1 cellular context compared by ENCODE assay signal in the genomic region with DNA sequence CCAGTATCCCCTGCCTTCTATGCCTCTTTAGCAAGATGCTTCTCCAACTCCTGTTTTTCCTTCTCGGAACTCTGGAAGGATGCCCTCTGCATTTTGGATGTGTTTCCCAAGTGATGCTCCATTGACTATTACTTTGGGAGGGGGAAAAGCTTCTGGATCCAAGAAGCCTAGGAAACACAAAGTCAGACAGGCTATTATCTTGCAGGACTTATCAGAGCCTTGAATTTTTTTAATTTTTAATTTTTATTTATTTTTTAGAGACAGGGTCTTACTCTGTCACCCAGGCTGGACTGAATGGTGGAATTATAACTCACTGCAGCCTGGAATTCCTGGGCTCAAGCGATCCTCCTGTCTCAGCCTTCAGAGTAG.
A peak's percentile ranks its signal among the peaks of the same experiment; 100 is the strongest.
TF ChIP-seq lines count a peak whose summit lies in the region.

No MANE protein-coding gene starts in this region.

TF ChIP-seq in K562, 482 proteins besides CTCF, POLR2A, EP300 and RAD21:
- TF ChIP-seq, protein P1, sequence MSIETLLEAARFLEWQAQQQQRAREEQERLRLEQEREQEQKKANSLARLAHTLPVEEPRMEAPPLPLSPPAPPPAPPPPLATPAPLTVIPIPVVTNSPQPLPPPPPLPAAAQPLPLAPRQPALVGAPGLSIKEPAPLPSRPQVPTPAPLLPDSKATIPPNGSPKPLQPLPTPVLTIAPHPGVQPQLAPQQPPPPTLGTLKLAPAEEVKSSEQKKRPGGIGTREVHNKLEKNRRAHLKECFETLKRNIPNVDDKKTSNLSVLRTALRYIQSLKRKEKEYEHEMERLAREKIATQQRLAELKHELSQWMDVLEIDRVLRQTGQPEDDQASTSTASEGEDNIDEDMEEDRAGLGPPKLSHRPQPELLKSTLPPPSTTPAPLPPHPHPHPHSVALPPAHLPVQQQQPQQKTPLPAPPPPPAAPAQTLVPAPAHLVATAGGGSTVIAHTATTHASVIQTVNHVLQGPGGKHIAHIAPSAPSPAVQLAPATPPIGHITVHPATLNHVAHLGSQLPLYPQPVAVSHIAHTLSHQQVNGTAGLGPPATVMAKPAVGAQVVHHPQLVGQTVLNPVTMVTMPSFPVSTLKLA (conservative IDR thresholded peaks at IDR 0.05) = no peak
- no peak for TF ChIP-seq TGIF2 (CRISPR knock-in tag; IDR thresholded peaks at IDR 0.05)
- TF ChIP-seq CHCHD3 (CRISPR knock-in tag; IDR thresholded peaks at IDR 0.05) = no peak
- TF ChIP-seq ZNF239 (CRISPR knock-in tag; IDR thresholded peaks at IDR 0.05) = peak; percentile 99
- TF ChIP-seq RAD51 (IDR thresholded peaks at IDR 0.05; ENCODE audit: borderline replicate concordance, low read depth) = no peak
- TF ChIP-seq KDM1A (IDR thresholded peaks at IDR 0.05) = peak in 1 of 2 experiments; percentile 49; a peak in 1 of 4 replicates
- TF ChIP-seq RBM25 (IDR thresholded peaks at IDR 0.05; ENCODE audit: low read depth, low read length, severe bottlenecking) = peak; percentile 90
- TF ChIP-seq, protein P2, sequence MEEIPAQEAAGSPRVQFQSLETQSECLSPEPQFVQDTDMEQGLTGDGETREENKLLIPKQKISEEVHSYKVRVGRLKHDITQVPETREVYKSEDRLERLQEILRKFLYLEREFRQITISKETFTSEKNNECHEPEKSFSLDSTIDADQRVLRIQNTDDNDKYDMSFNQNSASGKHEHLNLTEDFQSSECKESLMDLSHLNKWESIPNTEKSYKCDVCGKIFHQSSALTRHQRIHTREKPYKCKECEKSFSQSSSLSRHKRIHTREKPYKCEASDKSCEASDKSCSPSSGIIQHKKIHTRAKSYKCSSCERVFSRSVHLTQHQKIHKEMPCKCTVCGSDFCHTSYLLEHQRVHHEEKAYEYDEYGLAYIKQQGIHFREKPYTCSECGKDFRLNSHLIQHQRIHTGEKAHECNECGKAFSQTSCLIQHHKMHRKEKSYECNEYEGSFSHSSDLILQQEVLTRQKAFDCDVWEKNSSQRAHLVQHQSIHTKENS (CRISPR knock-in tag; IDR thresholded peaks at IDR 0.05) = no peak
- TF ChIP-seq HDAC8 (tag; IDR thresholded peaks at IDR 0.05) = no peak
- TF ChIP-seq BCOR (IDR thresholded peaks at IDR 0.05) = peak; percentile 49
- TF ChIP-seq SMARCE1 (IDR thresholded peaks at IDR 0.05) = no peak
TF ChIP-seq in K562: peak in this region for 4.
